10 cellular contexts compared by ENCODE assay signal in the genomic region with DNA sequence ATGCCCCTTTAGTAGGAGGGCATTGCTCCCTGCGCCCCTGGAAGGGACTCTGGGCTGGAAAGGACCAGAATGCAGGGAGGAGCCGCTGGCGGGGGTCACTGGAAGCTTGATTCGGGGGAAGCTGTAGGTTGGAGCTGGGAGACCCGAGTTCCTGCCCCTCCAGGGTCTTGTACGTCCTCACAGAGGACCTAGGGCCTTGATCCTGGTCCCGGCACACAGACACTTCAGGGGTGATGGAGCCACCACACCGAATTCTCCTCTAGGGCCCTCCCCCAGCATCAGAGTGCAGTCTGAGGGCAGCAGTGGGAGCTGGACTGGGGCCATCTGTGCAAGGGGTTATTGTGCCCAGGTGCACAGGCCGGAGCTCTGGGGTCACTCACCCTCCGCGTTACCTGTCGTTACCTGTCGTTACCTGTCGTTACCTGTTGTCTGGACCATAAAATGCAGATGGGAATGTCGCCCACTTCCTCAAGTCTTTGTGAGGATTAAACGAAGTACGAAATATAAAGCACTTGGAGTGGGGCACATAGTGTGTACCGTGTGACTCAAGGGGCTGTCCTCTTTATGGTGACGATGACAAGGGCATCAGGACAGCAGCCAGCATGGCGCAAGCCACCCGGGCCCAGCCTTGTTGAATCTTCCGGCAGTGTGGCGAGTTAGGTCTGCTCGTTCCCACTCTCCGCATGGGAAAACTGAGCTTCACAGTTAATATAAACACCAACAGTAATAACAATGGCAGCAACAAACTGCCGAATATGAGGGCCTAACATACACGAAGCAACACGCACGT. TPM values are rescaled to one million over a fixed set of nuclear protein-coding genes. Genes with fewer than 3 reads are reported as not detected.
A peak's percentile ranks its signal among the peaks of the same experiment; 100 is the strongest.
DNase-seq lines count a peak whose midpoint lies in the region; ATAC-seq and TF ChIP-seq lines count a peak whose summit lies in the region.
"Had no signal": no experiment of that assay in that cellular context is flagged by ENCODE, and none has a peak within 500 bp of the region (broad histone marks: within the 10 kb centered on the region; RNA-seq: fewer than 3 reads in every experiment).

No MANE protein-coding gene starts in this region.

- H3K27ac ChIP-seq in right cardiac atrium (ENCODE audit: low read length), result peak overlapping the region; percentile 37

- no peak overlapping the region for H3K4me3 Mint-ChIP-seq in neural crest cell

- no peaks in the 10 kb centered on the region for H3K9me3 ChIP-seq in right cardiac atrium (ENCODE audit: control insufficient read depth, low read length)

- peaks cover 48% of the 10 kb centered on the region for H3K4me1 Mint-ChIP-seq in neural crest cell

- no peaks in the 10 kb centered on the region for H3K27me3 Mint-ChIP-seq in neural crest cell (ENCODE audit: low read depth)

- H3K9me3 Mint-ChIP-seq in neural crest cell, result no peaks in the 10 kb centered on the region

- peak overlapping the region; percentile 97 for H3K27ac Mint-ChIP-seq in neural crest cell (ENCODE audit: unreplicated experiment)

- TF ChIP-seq CTCF in neural crest cell (conservative IDR thresholded peaks at IDR 0.05), result no peak

- no peaks in the 10 kb centered on the region for H3K27me3 ChIP-seq in right cardiac atrium (ENCODE audit: control insufficient read depth, insufficient read depth)
- H3K27me3 ChIP-seq: dorsolateral prefrontal cortex had no signal

- DNase-seq in right cardiac atrium (peak in 1 of 3 donors; percentile 35), Right ventricle myocardium superior (no peak), neural crest cell (ENCODE audit: low read depth, low spot score) (no peak), amniotic stem cell (lab: John Stamatoyannopoulos, UW) (no peak), activated gamma-delta T cell treated with Interleukin-2 at 50 U/mL for 16 hours (no peak), cerebellar nuclear complex (lab: John Stamatoyannopoulos, UW) (no peak)
- DNase-seq in activated CD4-positive, CD25-positive, alpha-beta regulatory T cell (lab: John Stamatoyannopoulos, UW), result no peak
- DNase-seq: dorsolateral prefrontal cortex, NCI-H187 treated with DMSO at 0.1 percent for 48 hours had no signal

- intact Hi-C loops in right cardiac atrium (cut with DNase I), result no loop called here
- intact Hi-C loops in Right ventricle myocardium superior (cut with DNase I), result no loop called here

- H3K4me3 ChIP-seq in right cardiac atrium (ENCODE audit: low read length), result no peak overlapping the region

- H3K36me3 Mint-ChIP-seq in neural crest cell (ENCODE audit: low read depth), result no peaks in the 10 kb centered on the region

- WGBS in right cardiac atrium, result 81% methylated on average over 29 of the region's 29 CpGs

- no peak for ATAC-seq in right cardiac atrium
- no peak for ATAC-seq in Right ventricle myocardium superior (ENCODE audit: poor library complexity)
- peak; percentile 64 for ATAC-seq in esophagus mucosa

- peaks cover 16% of the 10 kb centered on the region for H3K4me1 ChIP-seq in right cardiac atrium (ENCODE audit: control insufficient read depth, insufficient read depth, low read length)

RNA-seq across cellular contexts. Expression of a gene that starts 48.6 kb away (rescaled TPM):
- total RNA-seq in right cardiac atrium, result 10 to 100 TPM; 15.8 to 29.0 (median 21.3) TPM
- polyA plus RNA-seq in right cardiac atrium, result 9.0 TPM
- 11.1 TPM for total RNA-seq in Right ventricle myocardium superior
- total RNA-seq in esophagus mucosa, result 47.0 TPM
- total RNA-seq in neural crest cell, result 41.2 and 44.6 TPM in 2 replicates
